ENCODE assay signal across 9 cellular contexts in the genomic region with DNA sequence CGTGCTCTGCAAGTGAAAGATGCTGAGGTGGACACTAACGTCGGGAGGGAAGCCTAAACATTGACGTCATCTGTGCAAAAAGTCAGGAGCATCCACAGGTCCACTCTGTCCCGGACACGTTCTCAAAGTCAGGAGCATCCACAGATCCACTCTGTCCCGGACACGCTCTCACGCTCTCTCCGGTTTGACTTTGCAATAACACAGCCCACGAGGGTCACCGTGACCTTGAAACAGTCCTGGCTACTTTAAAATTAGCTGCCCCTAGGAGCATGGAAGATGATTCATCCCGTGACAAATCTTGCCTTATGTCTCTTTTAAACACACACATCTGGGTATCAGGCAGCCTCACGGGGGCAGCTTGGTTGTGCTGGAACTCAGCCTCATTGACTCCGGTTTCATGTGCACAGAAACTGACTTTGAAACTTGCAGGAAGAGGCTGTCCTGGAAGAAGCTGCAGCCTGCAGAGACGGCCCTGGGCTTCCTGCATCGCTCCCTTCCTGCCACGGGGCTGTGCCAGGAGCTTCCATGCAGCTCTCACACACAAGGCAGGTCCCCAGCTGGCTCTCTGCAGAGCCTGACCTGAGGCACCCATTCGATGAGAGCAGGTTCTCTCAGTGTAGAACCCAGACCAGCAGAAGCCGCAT. TPM values are rescaled to one million over a fixed set of nuclear protein-coding genes. Genes with fewer than 3 reads are reported as not detected.
DNase-seq lines count a peak whose midpoint lies in the region; ATAC-seq and TF ChIP-seq lines count a peak whose summit lies in the region.
"Had no signal": no experiment of that assay in that cellular context is flagged by ENCODE, and none has a peak within 500 bp of the region (broad histone marks: within the 10 kb centered on the region; RNA-seq: fewer than 3 reads in every experiment).

No MANE protein-coding gene starts in this region.

- H3K4me3 ChIP-seq in right lobe of liver (no peak overlapping the region), vagina (peak overlapping the region in 1 of 2 donors; percentile 2)

- CTCF ChIA-PET in activated CD8-positive, alpha-beta T cell treated with anti-CD3 and anti-CD28 coated beads for 36 hours (lab: Charles Lee), result no interaction called here
- CTCF ChIA-PET in activated CD8-positive, alpha-beta T cell treated with anti-CD3 and anti-CD28 coated beads, Interleukin-2, amount 10 ng/mL, durations not matched to agents 7 days and 5 days (lab: Charles Lee), result no interaction called here

- no peak for DNase-seq in activated CD8-positive, alpha-beta T cell treated with anti-CD3 and anti-CD28 coated beads for 36 hours
- DNase-seq in activated CD8-positive, alpha-beta T cell treated with anti-CD3 and anti-CD28 coated beads, Interleukin-2, amount 10 ng/mL, durations not matched to agents 7 days and 5 days, result no peak
- DNase-seq in chondrocyte (ENCODE audit: low spot score), result peak; percentile 67
- DNase-seq in right lobe of liver, result peak; percentile 34 to 50 (median 46)
- DNase-seq in vagina (ENCODE audit: extremely low spot score in 2 of 2), result peak in 1 of 2 donors; percentile 97
- no peak for DNase-seq in AML-193 (lab: John Stamatoyannopoulos, UW)
- DNase-seq in DMS153 (lab: John Stamatoyannopoulos, UW), result no peak
- DNase-seq: CD4-positive, CD25-positive, alpha-beta regulatory T cell had no signal

- peaks cover 7% of the 10 kb centered on the region for H3K27me3 Mint-ChIP-seq in activated CD8-positive, alpha-beta T cell treated with anti-CD3 and anti-CD28 coated beads for 36 hours
- no peaks in the 10 kb centered on the region for H3K27me3 Mint-ChIP-seq in activated CD8-positive, alpha-beta T cell treated with anti-CD3 and anti-CD28 coated beads, Interleukin-2, amount 10 ng/mL, durations not matched to agents 7 days and 5 days (ENCODE audit: low read depth)
- no peaks in the 10 kb centered on the region for H3K27me3 Mint-ChIP-seq in chondrocyte (ENCODE audit: low read depth)

- no peaks in the 10 kb centered on the region for H3K9me3 Mint-ChIP-seq in activated CD8-positive, alpha-beta T cell treated with anti-CD3 and anti-CD28 coated beads for 36 hours
- H3K9me3 Mint-ChIP-seq in activated CD8-positive, alpha-beta T cell treated with anti-CD3 and anti-CD28 coated beads, Interleukin-2, amount 10 ng/mL, durations not matched to agents 7 days and 5 days (ENCODE audit: insufficient read depth), result no peaks in the 10 kb centered on the region
- H3K9me3 Mint-ChIP-seq in chondrocyte (ENCODE audit: low read depth), result peaks cover 3% of the 10 kb centered on the region

- H3K36me3 Mint-ChIP-seq in activated CD8-positive, alpha-beta T cell treated with anti-CD3 and anti-CD28 coated beads for 36 hours (ENCODE audit: low read depth), result no peaks in the 10 kb centered on the region
- no peaks in the 10 kb centered on the region for H3K36me3 Mint-ChIP-seq in activated CD8-positive, alpha-beta T cell treated with anti-CD3 and anti-CD28 coated beads, Interleukin-2, amount 10 ng/mL, durations not matched to agents 7 days and 5 days (ENCODE audit: low read depth)
- no peaks in the 10 kb centered on the region for H3K36me3 Mint-ChIP-seq in chondrocyte (ENCODE audit: low read depth)
- H3K36me3 Mint-ChIP-seq: CD4-positive, CD25-positive, alpha-beta regulatory T cell had no signal

- H3K36me3 ChIP-seq in right lobe of liver (no peaks in the 10 kb centered on the region), vagina (no peaks in the 10 kb centered on the region)

- H3K27ac ChIP-seq in right lobe of liver, result no peak overlapping the region
- H3K27ac ChIP-seq in vagina, result peak overlapping the region; percentile 93

- POLR2A ChIA-PET in activated CD8-positive, alpha-beta T cell treated with anti-CD3 and anti-CD28 coated beads for 36 hours (lab: Charles Lee), result no interaction called here
- POLR2A ChIA-PET in activated CD8-positive, alpha-beta T cell treated with anti-CD3 and anti-CD28 coated beads, Interleukin-2, amount 10 ng/mL, durations not matched to agents 7 days and 5 days (lab: Charles Lee), result no interaction called here

- H3K4me1 ChIP-seq in right lobe of liver (no peaks in the 10 kb centered on the region), vagina (peaks cover 40% of the 10 kb centered on the region)

- H3K27me3 ChIP-seq in right lobe of liver (no peaks in the 10 kb centered on the region), vagina (no peaks in the 10 kb centered on the region)

- H3K4me1 Mint-ChIP-seq in activated CD8-positive, alpha-beta T cell treated with anti-CD3 and anti-CD28 coated beads for 36 hours (ENCODE audit: low read depth), result no peaks in the 10 kb centered on the region
- no peaks in the 10 kb centered on the region for H3K4me1 Mint-ChIP-seq in activated CD8-positive, alpha-beta T cell treated with anti-CD3 and anti-CD28 coated beads, Interleukin-2, amount 10 ng/mL, durations not matched to agents 7 days and 5 days (ENCODE audit: low read depth)
- H3K4me1 Mint-ChIP-seq in chondrocyte (ENCODE audit: low read depth), result peaks cover 15% of the 10 kb centered on the region
- H3K4me1 Mint-ChIP-seq: CD4-positive, CD25-positive, alpha-beta regulatory T cell had no signal

- H3K9me3 ChIP-seq in right lobe of liver (no peaks in the 10 kb centered on the region), vagina (no peaks in the 10 kb centered on the region)

- H3K27ac Mint-ChIP-seq in activated CD8-positive, alpha-beta T cell treated with anti-CD3 and anti-CD28 coated beads for 36 hours, result no peak overlapping the region
- H3K27ac Mint-ChIP-seq in activated CD8-positive, alpha-beta T cell treated with anti-CD3 and anti-CD28 coated beads, Interleukin-2, amount 10 ng/mL, durations not matched to agents 7 days and 5 days, result no peak overlapping the region
- H3K27ac Mint-ChIP-seq in chondrocyte (ENCODE audit: unreplicated experiment), result peak overlapping the region; percentile 74
- H3K27ac Mint-ChIP-seq: CD4-positive, CD25-positive, alpha-beta regulatory T cell had no signal

- peak; percentile 17 for ATAC-seq in activated CD8-positive, alpha-beta T cell treated with anti-CD3 and anti-CD28 coated beads for 36 hours
- no peak for ATAC-seq in activated CD8-positive, alpha-beta T cell treated with anti-CD3 and anti-CD28 coated beads, Interleukin-2, amount 10 ng/mL, durations not matched to agents 7 days and 5 days
- ATAC-seq in right lobe of liver, result peak; percentile 59 to 76 (median 64)
- ATAC-seq in GM19324 (IDR thresholded peaks at IDR 0.05; ENCODE audit: low FRiP score, unreplicated experiment), result no peak

- 42% methylated on average over 13 of the region's 20 CpGs for WGBS in right lobe of liver (ENCODE audit: insufficient coverage, low coverage, low lambda C conversion rate, missing lambda C conversion rate)

- TF ChIP-seq POLR2A in right lobe of liver (IDR thresholded peaks at IDR 0.05) (no peak), vagina (IDR thresholded peaks at IDR 0.05) (no peak)

- TF ChIP-seq CTCF in activated CD8-positive, alpha-beta T cell treated with anti-CD3 and anti-CD28 coated beads for 36 hours (IDR thresholded peaks at IDR 0.05), result no peak
- TF ChIP-seq CTCF in chondrocyte (IDR thresholded peaks at IDR 0.05) (peak; percentile 72), right lobe of liver (IDR thresholded peaks at IDR 0.05) (peak in 2 of 4 donors; percentile 2 to 12), vagina (IDR thresholded peaks at IDR 0.05) (peak in 1 of 3 experiments; percentile 21)

- intact Hi-C loops in activated CD8-positive, alpha-beta T cell treated with anti-CD3 and anti-CD28 coated beads for 36 hours (cut with micrococcal nuclease), result no loop called here
- intact Hi-C loops in right lobe of liver (cut with DNase I), result no loop called here
- intact Hi-C loops in vagina (cut with DNase I), result no loop called here

- no peak overlapping the region for H3K4me3 Mint-ChIP-seq in activated CD8-positive, alpha-beta T cell treated with anti-CD3 and anti-CD28 coated beads for 36 hours
- H3K4me3 Mint-ChIP-seq in activated CD8-positive, alpha-beta T cell treated with anti-CD3 and anti-CD28 coated beads, Interleukin-2, amount 10 ng/mL, durations not matched to agents 7 days and 5 days, result no peak overlapping the region
- peak overlapping the region; percentile 9 for H3K4me3 Mint-ChIP-seq in chondrocyte (ENCODE audit: unreplicated experiment)
- H3K4me3 Mint-ChIP-seq: CD4-positive, CD25-positive, alpha-beta regulatory T cell had no signal

RNA-seq across cellular contexts. Expression of gene COL18A1, which starts 18.1 kb away (rescaled TPM):
- 1 to 10 TPM; 9.4 to 9.7 TPM for total RNA-seq in activated CD8-positive, alpha-beta T cell treated with anti-CD3 and anti-CD28 coated beads for 36 hours
- total RNA-seq in activated CD8-positive, alpha-beta T cell treated with anti-CD3 and anti-CD28 coated beads, Interleukin-2, amount 10 ng/mL, durations not matched to agents 7 days and 5 days, result 10 to 100 TPM; 24.1 to 28.7 TPM
- 322 to 628 TPM (median 616 TPM) in 3 replicates for total RNA-seq in chondrocyte
- 100 to 1,000 TPM; 261 to 487 (median 297) TPM for total RNA-seq in right lobe of liver
- 86.7 TPM for total RNA-seq in vagina

Comparison
In these comparisons a context has a peak if more than half of its experiments do, and no peak if none do; other contexts are left out.
1. ATAC-seq: peak in activated CD8-positive, alpha-beta T cell treated with anti-CD3 and anti-CD28 coated beads for 36 hours (single experiment) and right lobe of liver (4 of 4); none in activated CD8-positive, alpha-beta T cell treated with anti-CD3 and anti-CD28 coated beads, Interleukin-2, amount 10 ng/mL, durations not matched to agents 7 days and 5 days (single experiment) and GM19324 (single experiment).
2. DNase-seq: peak in chondrocyte (single experiment) and right lobe of liver (3 of 3); none in activated CD8-positive, alpha-beta T cell treated with anti-CD3 and anti-CD28 coated beads for 36 hours (single experiment), activated CD8-positive, alpha-beta T cell treated with anti-CD3 and anti-CD28 coated beads, Interleukin-2, amount 10 ng/mL, durations not matched to agents 7 days and 5 days (single experiment), AML-193 (0 of 2) and DMS153 (single experiment).